Comparison of ENCODE assay signal across 8 cellular contexts in genomic region chr19:12867120-12868099, GRCh38. TPM values are rescaled to one million over a fixed set of nuclear protein-coding genes. Genes with fewer than 3 reads are reported as not detected.
DNase-seq lines count a peak whose midpoint lies in the region; ATAC-seq and TF ChIP-seq lines count a peak whose summit lies in the region.

No MANE protein-coding gene starts in this region.

- 9 to 10% methylated on average over 44 to 51 of the region's 51 CpGs for WGBS in esophagus, 2 donors
- WGBS in tibial nerve, 2 donors = 10 to 13% methylated on average over 43 to 47 of the region's 51 CpGs

- no peak for TF ChIP-seq EP300 in tibial nerve (IDR thresholded peaks at IDR 0.05)

- no peaks in the 10 kb centered on the region for H3K9me3 ChIP-seq in esophagus (ENCODE audit: control insufficient read depth in 2 of 2, insufficient read depth in 1 of 2, low read depth in 1 of 2, low read length in 1 of 2)
- no peaks in the 10 kb centered on the region for H3K9me3 ChIP-seq in tibial nerve

- H3K27me3 ChIP-seq in GM06990 (replicated peaks; ENCODE audit: control insufficient read depth, insufficient read depth, low read length) (no peaks in the 10 kb centered on the region), esophagus (ENCODE audit: control insufficient read depth in 1 of 2, insufficient read depth in 2 of 2, low read length in 2 of 2) (no peaks in the 10 kb centered on the region), tibial nerve (peaks cover 0 to 26% of the 10 kb centered on the region in 2 donors)

- no peak for TF ChIP-seq POLR2A in tibial nerve (IDR thresholded peaks at IDR 0.05)

- H3K27ac ChIP-seq in esophagus (ENCODE audit: low read depth in 2 of 2, low read length in 1 of 2) (no peak overlapping the region), tibial nerve (no peak overlapping the region)

- no peaks in the 10 kb centered on the region for H3K9me3 Mint-ChIP-seq in natural killer cell treated with Interleukin-12 subunit alpha and Interleukin-12 subunit beta and Interleukin-15 and Interleukin-18, amount 100 ng/mL, for 72 hours

- no peak overlapping the region for H3K27ac Mint-ChIP-seq in natural killer cell treated with Interleukin-12 subunit alpha and Interleukin-12 subunit beta and Interleukin-15 and Interleukin-18, amount 100 ng/mL, for 72 hours

- peaks cover 0 to 2% of the 10 kb centered on the region in 2 donors for H3K27me3 Mint-ChIP-seq in natural killer cell treated with Interleukin-12 subunit alpha and Interleukin-12 subunit beta and Interleukin-15 and Interleukin-18, amount 100 ng/mL, for 72 hours

- H3K36me3 ChIP-seq in GM06990 (ENCODE audit: control insufficient read depth, insufficient read depth, low read length) (no peaks in the 10 kb centered on the region), esophagus (ENCODE audit: control insufficient read depth in 2 of 2, insufficient read depth in 2 of 2, low read length in 1 of 2) (no peaks in the 10 kb centered on the region), tibial nerve (no peaks in the 10 kb centered on the region)

- H3K4me3 Mint-ChIP-seq in natural killer cell treated with Interleukin-12 subunit alpha and Interleukin-12 subunit beta and Interleukin-15 and Interleukin-18, amount 100 ng/mL, for 72 hours = peak overlapping the region; percentile 48

- H3K4me1 ChIP-seq in esophagus (ENCODE audit: control insufficient read depth in 2 of 2, insufficient read depth in 2 of 2, low read length in 1 of 2) (peaks cover 5 to 6% of the 10 kb centered on the region in 2 donors), tibial nerve (peaks cover 0 to 11% (median 2%) of the 10 kb centered on the region in 4 donors)

- H3K36me3 Mint-ChIP-seq in natural killer cell treated with Interleukin-12 subunit alpha and Interleukin-12 subunit beta and Interleukin-15 and Interleukin-18, amount 100 ng/mL, for 72 hours = no peaks in the 10 kb centered on the region

- TF ChIP-seq CTCF in GM06990 (IDR thresholded peaks at IDR 0.05; ENCODE audit: insufficient read depth, low read length, poor library complexity, severe bottlenecking) (no peak), tibial nerve (IDR thresholded peaks at IDR 0.05) (no peak)

- H3K4me3 ChIP-seq in GM06990 (replicated peaks; ENCODE audit: low read depth, low read length) = peak overlapping the region; percentile 49
- H3K4me3 ChIP-seq in esophagus (ENCODE audit: low read depth in 1 of 2, low read length in 2 of 2) = peak overlapping the region; percentile 11 to 29
- H3K4me3 ChIP-seq in tibial nerve = peak overlapping the region; percentile 9 to 50 (median 20)

- DNase-seq in GM06990 (ENCODE audit: extremely low read depth, insufficient read length) (peak; percentile 85), HuH-7.5 (ENCODE audit: low spot score) (peak; percentile 95), tibial nerve (ENCODE audit: low spot score in 2 of 2) (no peak), NCI-H748 treated with DMSO at 0.1 percent for 48 hours (lab: John Stamatoyannopoulos, UW) (no peak), NCI-H1930 (lab: John Stamatoyannopoulos, UW) (no peak)
- DNase-seq in activated CD8-positive, alpha-beta memory T cell treated with anti-CD3 and anti-CD28 coated beads for 48 hours (ENCODE audit: low read depth in 2 of 3, low spot score in 2 of 3) = peak in 2 of 3 experiments; percentile 70 to 72
- DNase-seq in natural killer cell treated with Interleukin-12 subunit alpha and Interleukin-12 subunit beta and Interleukin-15 and Interleukin-18, amount 100 ng/mL, for 72 hours (ENCODE audit: low spot score) = peak; percentile 80

- peaks cover 8 to 14% of the 10 kb centered on the region in 2 donors for H3K4me1 Mint-ChIP-seq in natural killer cell treated with Interleukin-12 subunit alpha and Interleukin-12 subunit beta and Interleukin-15 and Interleukin-18, amount 100 ng/mL, for 72 hours (ENCODE audit: low read depth in 2 of 2)

- peak; percentile 74 to 87 for ATAC-seq in natural killer cell treated with Interleukin-12 subunit alpha and Interleukin-12 subunit beta and Interleukin-15 and Interleukin-18, amount 100 ng/mL, for 72 hours

RNA-seq across cellular contexts. Expression of gene DNASE2, which starts 13.8 kb away (rescaled TPM):
- 10 to 100 TPM in 1 of 2 donors, 1 to 10 TPM in 1; 7.8 to 15.9 TPM for polyA plus RNA-seq in esophagus
- 10 to 100 TPM; 30.3 to 32.7 TPM for total RNA-seq in natural killer cell treated with Interleukin-12 subunit alpha and Interleukin-12 subunit beta and Interleukin-15 and Interleukin-18, amount 100 ng/mL, for 72 hours
- 10 to 100 TPM; 38.1 to 59.0 (median 44.2) TPM for total RNA-seq in tibial nerve

RNA-seq across cellular contexts. Expression of gene KLF1, which starts 19.6 kb away (rescaled TPM):
- polyA plus RNA-seq in esophagus = not detected
- under 1 TPM; 0.52 to 0.89 TPM for total RNA-seq in natural killer cell treated with Interleukin-12 subunit alpha and Interleukin-12 subunit beta and Interleukin-15 and Interleukin-18, amount 100 ng/mL, for 72 hours
- total RNA-seq in tibial nerve = not detected

RNA-seq across cellular contexts. Expression of gene GCDH, which starts 23.6 kb away (rescaled TPM):
- 10 to 100 TPM; 14.3 to 21.0 TPM for polyA plus RNA-seq in esophagus
- 10 to 100 TPM; 41.5 to 77.2 TPM for total RNA-seq in natural killer cell treated with Interleukin-12 subunit alpha and Interleukin-12 subunit beta and Interleukin-15 and Interleukin-18, amount 100 ng/mL, for 72 hours
- 10 to 100 TPM; 50.4 to 68.0 (median 64.6) TPM for total RNA-seq in tibial nerve

RNA-seq across cellular contexts. Expression of gene MAST1, which starts 29.1 kb away (rescaled TPM):
- polyA plus RNA-seq in esophagus = under 1 TPM; 0.18 to 0.22 TPM
- under 1 TPM in 1 of 2 donors, not detected in 1; 0.31 TPM for total RNA-seq in natural killer cell treated with Interleukin-12 subunit alpha and Interleukin-12 subunit beta and Interleukin-15 and Interleukin-18, amount 100 ng/mL, for 72 hours
- total RNA-seq in tibial nerve = not detected

RNA-seq across cellular contexts. Expression of gene RTBDN, which starts 33.0 kb away (rescaled TPM):
- polyA plus RNA-seq in esophagus = not detected
- not detected for total RNA-seq in natural killer cell treated with Interleukin-12 subunit alpha and Interleukin-12 subunit beta and Interleukin-15 and Interleukin-18, amount 100 ng/mL, for 72 hours
- not detected for total RNA-seq in tibial nerve

Comparison
In these comparisons a context has a peak if more than half of its experiments do, and no peak if none do; other contexts are left out.
1. DNase-seq: peak in GM06990 (single experiment), HuH-7.5 (single experiment), activated CD8-positive, alpha-beta memory T cell treated with anti-CD3 and anti-CD28 coated beads for 48 hours (2 of 3) and natural killer cell treated with Interleukin-12 subunit alpha and Interleukin-12 subunit beta and Interleukin-15 and Interleukin-18, amount 100 ng/mL, for 72 hours (single experiment); none in tibial nerve (0 of 2), NCI-H748 treated with DMSO at 0.1 percent for 48 hours (single experiment) and NCI-H1930 (0 of 2).
2. Peak in every context shown above with its lines, with median percentiles within 50 percentile points of each other: H3K4me3 ChIP-seq.